8 cellular contexts compared by ENCODE assay signal in the genomic region with DNA sequence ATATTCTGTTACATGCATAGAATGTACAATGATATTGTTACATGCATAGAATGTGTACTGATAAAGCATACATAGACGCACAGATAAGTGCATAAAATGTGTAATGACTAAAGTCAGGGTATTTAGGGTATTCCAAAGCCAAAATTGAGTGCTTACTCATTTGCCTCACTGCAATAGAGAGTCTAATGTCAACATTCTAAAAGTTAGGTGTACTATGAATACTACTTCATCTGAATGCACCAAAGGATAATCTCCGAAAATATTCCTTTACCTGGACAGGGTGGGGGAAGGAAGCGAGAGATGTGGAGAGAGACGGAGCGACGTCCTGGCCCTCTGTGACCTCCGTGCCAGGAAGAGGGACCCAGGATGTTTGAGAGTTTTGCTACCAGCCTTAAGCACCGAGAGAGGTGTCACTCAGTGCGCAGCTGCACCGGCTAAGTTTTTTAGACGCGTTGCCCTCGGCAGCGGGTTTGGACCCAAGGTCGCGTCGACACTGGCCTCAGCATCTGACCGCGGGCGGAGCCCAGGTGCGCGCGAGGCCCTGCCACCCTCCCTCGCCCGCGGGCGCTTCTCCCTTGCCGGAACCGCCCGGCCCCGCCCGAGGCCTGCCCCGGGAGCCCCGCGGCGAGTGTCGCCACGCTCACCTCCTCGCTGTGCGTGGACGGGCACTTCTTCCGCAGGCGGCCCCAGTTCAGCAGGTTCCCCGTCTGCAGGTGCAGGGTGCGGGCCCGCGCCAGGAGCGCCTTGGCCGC. TPM values are rescaled to one million over a fixed set of nuclear protein-coding genes. Genes with fewer than 3 reads are reported as not detected.
DNase-seq lines count a peak whose midpoint lies in the region; ATAC-seq, FAIRE-seq and TF ChIP-seq lines count a peak whose summit lies in the region.

No MANE protein-coding gene starts in this region.

- peak; percentile 50 for ATAC-seq in CD4-positive, alpha-beta T cell (ENCODE audit: poor library complexity)
- ATAC-seq in GM19397 (IDR thresholded peaks at IDR 0.05; ENCODE audit: unreplicated experiment) (peak; percentile 45), HG03460 (IDR thresholded peaks at IDR 0.05; ENCODE audit: unreplicated experiment) (peak; percentile 44), K562 (peak; percentile 65)

- peaks cover 4% of the 10 kb centered on the region for H3K36me3 Mint-ChIP-seq in CD4-positive, alpha-beta T cell (ENCODE audit: low read depth)

- TF ChIP-seq RAD21 in K562 (CRISPR knock-in tag; conservative IDR thresholded peaks at IDR 0.05 in 1 of 2, IDR thresholded peaks at IDR 0.05 in 1 of 2), result no peak

- 0% methylated on average over 27 of the region's 49 CpGs for WGBS in K562 (ENCODE audit: insufficient coverage, low coverage, missing lambda C conversion rate)

- no peaks in the 10 kb centered on the region for H3K9me1 ChIP-seq in K562 (ENCODE audit: control insufficient read depth, insufficient read depth, low read length)

- TF ChIP-seq CTCF in CD4-positive, alpha-beta T cell (IDR thresholded peaks at IDR 0.05), result no peak
- TF ChIP-seq CTCF in K562 (IDR thresholded peaks at IDR 0.05 in 2 of 3, conservative IDR thresholded peaks at IDR 0.05 in 1 of 3; ENCODE audit: insufficient read depth in 2 of 3, low read depth in 1 of 3, low read length in 3 of 3), result no peak

- H3K4me1 Mint-ChIP-seq in CD4-positive, alpha-beta T cell (ENCODE audit: low read depth), result peaks cover 52% of the 10 kb centered on the region

- CTCF ChIA-PET in CD4-positive, alpha-beta T cell (lab: Charles Lee), result interaction anchor here (0.7 to 3.7 kb wide), 10 partner anchors 18 to 279 kb away, joined by 3 to 16 read pairs (median 6); a partner anchor contains a TSS
- CTCF ChIA-PET in K562 (lab: Yijun Ruan, JAX; ENCODE audit: low intra/inter-chr PET ratio), result no interaction called here

- intact Hi-C loops in CD4-positive, alpha-beta T cell (cut with DNase I, micrococcal nuclease), result loop anchor here (1.0 to 10.0 kb wide), 12 partner anchors 29 to 724 kb away; a partner anchor contains a TSS
- intact Hi-C loops in K562 (cut with micrococcal nuclease), result loop anchor here (1.0 to 2.0 kb wide), 2 partner anchors 30 to 61 kb away; a partner anchor contains a TSS

- H3K9ac ChIP-seq in K562 (ENCODE audit: insufficient read depth in 1 of 2, low read depth in 2 of 2, low read length in 2 of 2), result peak overlapping the region; percentile 93 to 94

- POLR2A ChIA-PET in CD4-positive, alpha-beta T cell (lab: Charles Lee), result interaction anchor here (1.0 to 3.8 kb wide), 7 partner anchors 29 to 563 kb away, joined by 3 to 50 read pairs (median 10); a partner anchor contains a TSS
- POLR2A ChIA-PET in K562 (lab: Yijun Ruan, JAX), result interaction anchor here (0.6 to 2.3 kb wide), 7 partner anchors 8 to 529 kb away, joined by 3 to 10 read pairs (median 4); a partner anchor contains a TSS

- H3K9me3 Mint-ChIP-seq in CD4-positive, alpha-beta T cell, result no peaks in the 10 kb centered on the region

- TF ChIP-seq POLR2A in K562 (conservative IDR thresholded peaks at IDR 0.05), result no peak

- no peaks in the 10 kb centered on the region for H3K27me3 Mint-ChIP-seq in CD4-positive, alpha-beta T cell

- in situ Hi-C loops in K562 (cut with MboI), result no loop called here

- peak overlapping the region; percentile 98 for H3K4me3 ChIP-seq in K562

- H3K4me3 Mint-ChIP-seq in CD4-positive, alpha-beta T cell, result peak overlapping the region; percentile 96

- no peak for FAIRE-seq in K562 (lab: Jason Lieb, UNC)

- peak overlapping the region; percentile 97 for H3K4me2 ChIP-seq in K562 (ENCODE audit: insufficient read depth, low read length)

- peak overlapping the region; percentile 82 for H3K27ac Mint-ChIP-seq in CD4-positive, alpha-beta T cell

- peaks cover 15% of the 10 kb centered on the region for H4K20me1 ChIP-seq in K562 (replicated peaks; ENCODE audit: control insufficient read depth, insufficient read depth, low read length)

- peaks cover 26% of the 10 kb centered on the region for H3K36me3 ChIP-seq in K562 (ENCODE audit: control insufficient read depth, insufficient read depth, low read length)

- peak overlapping the region; percentile 25 for H3K27ac ChIP-seq in CD4-positive, alpha-beta T cell (ENCODE audit: low read depth, low read length)
- H3K27ac ChIP-seq in K562 (ENCODE audit: extremely low read depth, low read depth, low read length), result peak overlapping the region; percentile 95

- no peak for TF ChIP-seq EP300 in K562 (IDR thresholded peaks at IDR 0.05; ENCODE audit: low read length)

- no peaks in the 10 kb centered on the region for H3K9me3 ChIP-seq in CD4-positive, alpha-beta T cell (ENCODE audit: control insufficient read depth, low read length)
- peaks cover 2% of the 10 kb centered on the region; the same call in 1 of the 2 replicates for H3K9me3 ChIP-seq in K562 (replicated peaks; ENCODE audit: control insufficient read depth, insufficient read depth, low read depth, low read length)

- peak; percentile 11 to 59 (median 32) for DNase-seq in CD4-positive, alpha-beta T cell
- DNase-seq in T-helper 1 cell (peak; percentile 20 to 71 (median 36)), K562 (ENCODE audit: extremely low read depth in 1 of 4, low spot score in 3 of 4) (peak; percentile 43 to 62 (median 58)), islet precursor cell (peak; percentile 65), NCI-H1436 (lab: John Stamatoyannopoulos, UW) (no peak)
- DNase-seq in stimulated activated CD4-positive, alpha-beta T cell treated with anti-CD3 and anti-CD28 coated beads, Interleukin-15, amount 100 ng/mL, for 24 hours, result peak; percentile 53

- H3K4me1 ChIP-seq in K562 (replicated peaks in 1 of 2; ENCODE audit: control insufficient read depth in 2 of 2, insufficient read depth in 2 of 2, low read length in 2 of 2), result peaks cover 9 to 19% of the 10 kb centered on the region in 2 experiments; a peak in 4 of 5 replicates

- BruUV-seq in K562 (replicated peaks; lab: Mats Ljungman, UMichigan), result no TSS peak

- no peaks in the 10 kb centered on the region for H3K27me3 ChIP-seq in CD4-positive, alpha-beta T cell (ENCODE audit: control insufficient read depth, insufficient read depth, low read length)
- no peaks in the 10 kb centered on the region for H3K27me3 ChIP-seq in K562 (ENCODE audit: control insufficient read depth in 2 of 2, insufficient read depth in 2 of 2, low read length in 2 of 2)

- peak overlapping the region; percentile 66 for H2AFZ ChIP-seq in K562 (ENCODE audit: low read depth, low read length)

- peaks cover 63% of the 10 kb centered on the region for H3K79me2 ChIP-seq in K562 (ENCODE audit: control insufficient read depth, insufficient read depth, low read length)

TF ChIP-seq in K562, 482 proteins besides CTCF, POLR2A, EP300 and RAD21 (continues in another document):
- TF ChIP-seq ZSCAN29 (IDR thresholded peaks at IDR 0.05) (no peak), ZNF436 (CRISPR knock-in tag; IDR thresholded peaks at IDR 0.05) (no peak), NCOA1 (IDR thresholded peaks at IDR 0.05; ENCODE audit: low read depth) (no peak), PTTG1 (tag; IDR thresholded peaks at IDR 0.05; ENCODE audit: low read depth) (no peak)

RNA-seq across cellular contexts. Expression of a gene that starts 0.7 kb away (rescaled TPM):
- 1 to 10 TPM; 6.1 to 6.8 TPM for total RNA-seq in CD4-positive, alpha-beta T cell
- total RNA-seq in K562 (2011; cell fraction: chromatin; rRNA removed; ENCODE audit: low replicate concordance), result 21.3 and 58.7 TPM in 2 replicates
- total RNA-seq in K562 (2011; cell fraction: nucleolus; rRNA removed), result 21.2 and 23.3 TPM in 2 replicates
- total RNA-seq in K562 (2011; cell fraction: nucleoplasm; rRNA removed), result 34.2 and 65.9 TPM in 2 replicates
- 13.8 and 17.5 TPM in 2 replicates for total RNA-seq in K562 (2014; rRNA removed)
- 38.9 and 43.3 TPM in 2 replicates for total RNA-seq in K562 (2014; rRNA removed; fragmentation: Illumina TruSeq; extraction: Trizol)
- total RNA-seq in K562 (2015; rRNA removed; fragmentation: Illumina TruSeq; extraction: Trizol), result 22.3 and 24.5 TPM in 2 replicates
- 39.5 and 41.0 TPM in 2 replicates for total RNA-seq in K562 (2021)
- polyA plus RNA-seq in K562 (2011; rRNA removed), result 55.5 and 71.6 TPM in 2 replicates
- polyA plus RNA-seq in K562 (2011; cell fraction: cytosol; rRNA removed), result 10.4 and 18.6 TPM in 2 replicates
- 11.0 and 14.3 TPM in 2 replicates for polyA plus RNA-seq in K562 (2011; cell fraction: nucleus; rRNA removed)
- polyA plus RNA-seq in K562 (2012), result 23.6 and 39.2 TPM in 2 replicates
- polyA plus RNA-seq in K562 (2014; fragmentation: Illumina TruSeq; extraction: Trizol), result 27.3 and 32.8 TPM in 2 replicates
- 1 to 10 TPM; 9.3 to 9.6 TPM for polyA plus RNA-seq in K562 (2014; fragmentation: Nextera tagmentation; extraction: Ambion mirVana)
- polyA plus RNA-seq in K562 (2014; rRNA removed), result 16.2 and 18.2 TPM in 2 replicates
- polyA minus RNA-seq in K562 (2011; rRNA and poly(A)+ RNA removed), result 60.9 and 71.0 TPM in 2 replicates
- polyA minus RNA-seq in K562 (2011; cell fraction: cytosol; rRNA and poly(A)+ RNA removed), result 25.4 and 28.6 TPM in 2 replicates
- 29.9 and 38.1 TPM in 2 replicates for polyA minus RNA-seq in K562 (2011; cell fraction: nucleus; rRNA and poly(A)+ RNA removed)

RNA-seq across cellular contexts. Expression of a gene that starts 29.6 kb away (rescaled TPM):
- 100 to 1,000 TPM; 110 to 120 TPM for total RNA-seq in CD4-positive, alpha-beta T cell
- 50.5 and 141 TPM in 2 replicates for total RNA-seq in K562 (2011; cell fraction: chromatin; rRNA removed; ENCODE audit: low replicate concordance)
- 40.2 and 49.0 TPM in 2 replicates for total RNA-seq in K562 (2011; cell fraction: nucleolus; rRNA removed)
- 77.8 and 89.5 TPM in 2 replicates for total RNA-seq in K562 (2011; cell fraction: nucleoplasm; rRNA removed)
- total RNA-seq in K562 (2014; rRNA removed) (50.4 and 59.2 TPM in 2 replicates), K562 (2014; rRNA removed; fragmentation: Illumina TruSeq; extraction: Trizol) (106 and 136 TPM in 2 replicates), K562 (2015; rRNA removed; fragmentation: Illumina TruSeq; extraction: Trizol) (87.9 and 97.0 TPM in 2 replicates), K562 (2021) (85.2 and 91.9 TPM in 2 replicates)
- polyA plus RNA-seq in K562 (2011; rRNA removed) (56.1 and 75.0 TPM in 2 replicates), K562 (2014; fragmentation: Illumina TruSeq; extraction: Trizol) (87.6 and 113 TPM in 2 replicates), K562 (2014; fragmentation: Nextera tagmentation; extraction: Ambion mirVana) (100 to 1,000 TPM; 113 to 138 TPM), K562 (2014; rRNA removed) (59.7 and 75.4 TPM in 2 replicates)
- 3.9 and 5.5 TPM in 2 replicates for polyA plus RNA-seq in K562 (2011; cell fraction: cytosol; rRNA removed)
- 140 and 149 TPM in 2 replicates for polyA plus RNA-seq in K562 (2011; cell fraction: nucleus; rRNA removed)
- polyA plus RNA-seq in K562 (2012), result 46.3 and 75.3 TPM in 2 replicates
- polyA minus RNA-seq in K562 (2011; rRNA and poly(A)+ RNA removed), result 119 and 126 TPM in 2 replicates
- 15.1 and 17.9 TPM in 2 replicates for polyA minus RNA-seq in K562 (2011; cell fraction: cytosol; rRNA and poly(A)+ RNA removed)
- polyA minus RNA-seq in K562 (2011; cell fraction: nucleus; rRNA and poly(A)+ RNA removed), result 31.6 and 79.9 TPM in 2 replicates
